In genomic region chr6:20238688-20239587, GRCh38 we compare ENCODE assay signal across 29 cellular contexts. TPM values are rescaled to one million over a fixed set of nuclear protein-coding genes. Genes with fewer than 3 reads are reported as not detected.
DNase-seq lines count a peak whose midpoint lies in the region; ATAC-seq and TF ChIP-seq lines count a peak whose summit lies in the region.
"Had no signal": no experiment of that assay in that cellular context is flagged by ENCODE, and none has a peak within 500 bp of the region (broad histone marks: within the 10 kb centered on the region; RNA-seq: fewer than 3 reads in every experiment).

No MANE protein-coding gene starts in this region.

- WGBS in mesenchymal stem cell: 49% methylated on average over 45 of the region's 47 CpGs

- H3K4me1 ChIP-seq in right atrium auricular region (no peaks in the 10 kb centered on the region), mesenchymal stem cell (ENCODE audit: control insufficient read depth, insufficient read depth, low read depth, low read length) (no peaks in the 10 kb centered on the region)
- H3K4me1 ChIP-seq: A549, gastroesophageal sphincter, pancreas, vagina had no signal

- H3K27ac ChIP-seq in right atrium auricular region (no peak overlapping the region), mesenchymal stem cell (ENCODE audit: low read length, poor library complexity, severe bottlenecking) (no peak overlapping the region)
- H3K27ac ChIP-seq: A549, dorsolateral prefrontal cortex, gastroesophageal sphincter, pancreas, vagina, VCaP had no signal

- no peak overlapping the region for H2BK15ac ChIP-seq in mesenchymal stem cell (ENCODE audit: low read depth, poor library complexity, severe bottlenecking)

- H3K9me3 ChIP-seq in right atrium auricular region (no peaks in the 10 kb centered on the region), mesenchymal stem cell (ENCODE audit: control insufficient read depth, low read length) (no peaks in the 10 kb centered on the region)
- H3K9me3 ChIP-seq: A549, gastroesophageal sphincter, pancreas, vagina had no signal

- H2BK120ac ChIP-seq in mesenchymal stem cell (ENCODE audit: low read depth, low read length): no peak overlapping the region

- H3K23ac ChIP-seq in mesenchymal stem cell (ENCODE audit: low read length in 2 of 2): no peak overlapping the region

- no peaks in the 10 kb centered on the region for H3K9me3 Mint-ChIP-seq in type B pancreatic cell
- H3K9me3 Mint-ChIP-seq: activated CD4-positive, alpha-beta T cell treated with anti-CD3 and anti-CD28 coated beads, Interleukin-2, amount 10 ng/mL, durations not matched to agents 7 days and 5 days; activated T-cell treated with anti-CD3 and anti-CD28 coated beads, Interleukin-2, amount 50 U/mL, for 72 hours; CD8-positive, alpha-beta memory T cell; natural killer cell treated with Interleukin-12 subunit alpha and Interleukin-12 subunit beta and Interleukin-15 and Interleukin-18, amount 100 ng/mL, for 72 hours; stimulated activated effector memory CD8-positive, alpha-beta T cell treated with anti-CD3 and anti-CD28 coated beads, Interleukin-12 subunit alpha, Interleukin-12 subunit beta, amount 100 ng/mL, for 72 hours had no signal

- no peak overlapping the region for H4K91ac ChIP-seq in mesenchymal stem cell (ENCODE audit: low read length)

- H3K79me1 ChIP-seq in mesenchymal stem cell (replicated peaks; ENCODE audit: low read length, poor library complexity, severe bottlenecking): no peaks in the 10 kb centered on the region

- no peak for TF ChIP-seq CTCF in right atrium auricular region (IDR thresholded peaks at IDR 0.05)
- TF ChIP-seq CTCF in type B pancreatic cell (conservative IDR thresholded peaks at IDR 0.05): no peak

- peak overlapping the region; percentile 96 for H3K27ac Mint-ChIP-seq in type B pancreatic cell
- H3K27ac Mint-ChIP-seq: activated CD4-positive, alpha-beta T cell treated with anti-CD3 and anti-CD28 coated beads, Interleukin-2, amount 10 ng/mL, durations not matched to agents 7 days and 5 days; activated CD8-positive, alpha-beta memory T cell treated with anti-CD3 and anti-CD28 coated beads, Interleukin-2, amount 10 ng/mL, durations not matched to agents 7 days and 5 days; activated T-cell treated with anti-CD3 and anti-CD28 coated beads, Interleukin-2, amount 50 U/mL, for 72 hours; natural killer cell treated with Interleukin-12 subunit alpha and Interleukin-12 subunit beta and Interleukin-15 and Interleukin-18, amount 100 ng/mL, for 72 hours; stimulated activated effector memory CD8-positive, alpha-beta T cell treated with anti-CD3 and anti-CD28 coated beads, Interleukin-12 subunit alpha, Interleukin-12 subunit beta, amount 100 ng/mL, for 72 hours had no signal

- H3K4me3 ChIP-seq in right atrium auricular region (no peak overlapping the region), mesenchymal stem cell (ENCODE audit: insufficient read depth in 1 of 2, low read depth in 1 of 2, low read length in 2 of 2) (no peak overlapping the region)
- H3K4me3 ChIP-seq: A549, dorsolateral prefrontal cortex, gastroesophageal sphincter, pancreas, vagina had no signal

- intact Hi-C loops in left cardiac atrium (cut with DNase I): no loop called here
- intact Hi-C loops in head of caudate nucleus (cut with DNase I): no loop called here

- no peaks in the 10 kb centered on the region for H3K27me3 Mint-ChIP-seq in type B pancreatic cell
- H3K27me3 Mint-ChIP-seq: CD8-positive, alpha-beta memory T cell; natural killer cell treated with Interleukin-12 subunit alpha and Interleukin-12 subunit beta and Interleukin-15 and Interleukin-18, amount 100 ng/mL, for 72 hours had no signal

- no peak overlapping the region for H3K4me2 ChIP-seq in mesenchymal stem cell (ENCODE audit: low read length, poor library complexity, severe bottlenecking)
- H3K4me2 ChIP-seq: A549 had no signal

- H3K4me1 Mint-ChIP-seq in type B pancreatic cell (ENCODE audit: unreplicated experiment): peaks cover 10% of the 10 kb centered on the region

- no peaks in the 10 kb centered on the region for H3K36me3 Mint-ChIP-seq in type B pancreatic cell
- H3K36me3 Mint-ChIP-seq: activated CD8-positive, alpha-beta memory T cell treated with anti-CD3 and anti-CD28 coated beads, Interleukin-2, amount 10 ng/mL, durations not matched to agents 7 days and 5 days; CD8-positive, alpha-beta memory T cell; natural killer cell treated with Interleukin-12 subunit alpha and Interleukin-12 subunit beta and Interleukin-15 and Interleukin-18, amount 100 ng/mL, for 72 hours; stimulated activated effector memory CD8-positive, alpha-beta T cell treated with anti-CD3 and anti-CD28 coated beads, Interleukin-12 subunit alpha, Interleukin-12 subunit beta, amount 100 ng/mL, for 72 hours had no signal

- H2BK12ac ChIP-seq in mesenchymal stem cell (ENCODE audit: low read length in 2 of 2): no peak overlapping the region

- peak overlapping the region in 1 of 2 experiments; percentile 6 for H3K18ac ChIP-seq in mesenchymal stem cell (ENCODE audit: low read depth in 1 of 2, low read length in 2 of 2)

- DNase-seq in left cardiac atrium: no peak
- no peak for DNase-seq in right atrium auricular region (ENCODE audit: low spot score)
- peak; percentile 41 for DNase-seq in NCI-H2227 treated with DMSO at 0.1 percent for 48 hours (lab: John Stamatoyannopoulos, UW)
- DNase-seq in mesenchymal stem cell: peak; percentile 5
- DNase-seq in type B pancreatic cell (ENCODE audit: extremely low spot score, unreplicated experiment): no peak
- DNase-seq in head of caudate nucleus: no peak
- no peak for DNase-seq in NCI-H526 treated with DMSO at 0.1 percent for 48 hours (lab: John Stamatoyannopoulos, UW)
- no peak for DNase-seq in activated T-cell treated with anti-CD3 and anti-CD28 coated beads for 4 hours
- DNase-seq: activated CD4-positive, alpha-beta T cell treated with anti-CD3 and anti-CD28 coated beads, Interleukin-2, amount 10 ng/mL, durations not matched to agents 7 days and 5 days; activated CD8-positive, alpha-beta memory T cell treated with anti-CD3 and anti-CD28 coated beads, Interleukin-2, amount 10 ng/mL, durations not matched to agents 7 days and 5 days; activated naive CD4-positive, alpha-beta T cell; activated T-cell treated with anti-CD3 and anti-CD28 coated beads, Interleukin-2, amount 50 U/mL, for 72 hours; AML-193; CD8-positive, alpha-beta memory T cell; cerebellar nuclear complex; dorsolateral prefrontal cortex; KBM-7; MM.1S; NCI-H2081 treated with DMSO at 0.1 percent for 48 hours; NCI-H524; pancreas; stimulated activated CD4-positive, alpha-beta T cell treated with anti-CD3 and anti-CD28 coated beads, Interleukin-4, amount 100 ng/mL, for 1 hour; T-helper 9 cell had no signal

- peak overlapping the region; percentile 49 for H3K4me3 Mint-ChIP-seq in type B pancreatic cell
- H3K4me3 Mint-ChIP-seq: activated CD4-positive, alpha-beta T cell treated with anti-CD3 and anti-CD28 coated beads, Interleukin-2, amount 10 ng/mL, durations not matched to agents 7 days and 5 days; activated CD8-positive, alpha-beta memory T cell treated with anti-CD3 and anti-CD28 coated beads, Interleukin-2, amount 10 ng/mL, durations not matched to agents 7 days and 5 days; activated T-cell treated with anti-CD3 and anti-CD28 coated beads, Interleukin-2, amount 50 U/mL, for 72 hours; natural killer cell treated with Interleukin-12 subunit alpha and Interleukin-12 subunit beta and Interleukin-15 and Interleukin-18, amount 100 ng/mL, for 72 hours had no signal

- ATAC-seq in left cardiac atrium: peak; percentile 36 to 38
- ATAC-seq: A549; activated CD8-positive, alpha-beta memory T cell treated with anti-CD3 and anti-CD28 coated beads, Interleukin-2, amount 10 ng/mL, durations not matched to agents 7 days and 5 days; activated T-cell treated with anti-CD3 and anti-CD28 coated beads, Interleukin-2, amount 50 U/mL, for 72 hours; gastroesophageal sphincter; natural killer cell treated with Interleukin-12 subunit alpha and Interleukin-12 subunit beta and Interleukin-15 and Interleukin-18, amount 100 ng/mL, for 72 hours; pancreas; stimulated activated effector memory CD8-positive, alpha-beta T cell treated with anti-CD3 and anti-CD28 coated beads, Interleukin-12 subunit alpha, Interleukin-12 subunit beta, amount 100 ng/mL, for 72 hours had no signal

- peak overlapping the region; percentile 77 for H2AFZ ChIP-seq in mesenchymal stem cell (ENCODE audit: low read depth, low read length)

- H3K4ac ChIP-seq in mesenchymal stem cell (ENCODE audit: low read depth in 1 of 2, low read length in 2 of 2): no peak overlapping the region

- H3K14ac ChIP-seq in mesenchymal stem cell (ENCODE audit: low read length in 2 of 2): peak overlapping the region in 1 of 2 experiments; percentile 95

- no peak overlapping the region for H3K9ac ChIP-seq in mesenchymal stem cell (ENCODE audit: low read length)

- H3K27me3 ChIP-seq in right atrium auricular region (no peaks in the 10 kb centered on the region), mesenchymal stem cell (ENCODE audit: control insufficient read depth in 1 of 2, insufficient read depth in 1 of 2, low read length in 2 of 2) (no peaks in the 10 kb centered on the region)
- H3K27me3 ChIP-seq: dorsolateral prefrontal cortex, gastroesophageal sphincter, pancreas, vagina had no signal

- no peaks in the 10 kb centered on the region for H3K36me3 ChIP-seq in right atrium auricular region
- H3K36me3 ChIP-seq in mesenchymal stem cell (ENCODE audit: control insufficient read depth in 1 of 2, insufficient read depth in 2 of 2, low read depth in 1 of 2, low read length in 2 of 2): no peaks in the 10 kb centered on the region
- H3K36me3 ChIP-seq: gastroesophageal sphincter, pancreas, vagina had no signal

- no peak overlapping the region for H2BK5ac ChIP-seq in mesenchymal stem cell (ENCODE audit: low read depth, low read length, poor library complexity, severe bottlenecking)

- H2AK5ac ChIP-seq in mesenchymal stem cell (ENCODE audit: low read length, severe bottlenecking): no peak overlapping the region

- H4K8ac ChIP-seq in mesenchymal stem cell (ENCODE audit: low read length): peak overlapping the region; percentile 39

RNA-seq across cellular contexts. Expression of gene MBOAT1, which starts 26.7 kb away (rescaled TPM):
- 1 to 10 TPM; 5.1 to 6.1 TPM for total RNA-seq in left cardiac atrium
- total RNA-seq in right atrium auricular region: 1 to 10 TPM; 5.0 to 7.0 TPM
- polyA plus RNA-seq in mesenchymal stem cell (2013, experiment 1 of 2): 2.7 TPM
- 2.9 TPM for polyA plus RNA-seq in mesenchymal stem cell (2013, experiment 2 of 2)
- total RNA-seq in type B pancreatic cell (ENCODE audit: low replicate concordance): 83.3 and 116 TPM in 2 replicates

Comparison
In these comparisons a context has a peak if more than half of its experiments do, and no peak if none do; other contexts are left out.
1. DNase-seq: peak in NCI-H2227 treated with DMSO at 0.1 percent for 48 hours (single experiment) and mesenchymal stem cell (single experiment); none in left cardiac atrium (single experiment), right atrium auricular region (single experiment), type B pancreatic cell (single experiment), head of caudate nucleus (0 of 42), NCI-H526 treated with DMSO at 0.1 percent for 48 hours (single experiment) and activated T-cell treated with anti-CD3 and anti-CD28 coated beads for 4 hours (single experiment).
2. RNA of gene MBOAT1, which starts 26.7 kb away (total RNA-seq): 83.3 to 116 TPM in type B pancreatic cell; 5.0 to 7.0 TPM in right atrium auricular region and 5.1 to 6.1 TPM in left cardiac atrium; every median in the first group is over 10 times any median in the second.